ENCODE assay signal across 27 cellular contexts in genomic region chr7:21345361-21345760, GRCh38.
DNase-seq lines count a peak whose midpoint lies in the region; ATAC-seq, FAIRE-seq and TF ChIP-seq lines count a peak whose summit lies in the region.
"Had no signal": no experiment of that assay in that cellular context is flagged by ENCODE, and none has a peak within 500 bp of the region (broad histone marks: within the 10 kb centered on the region; RNA-seq: fewer than 3 reads in every experiment).

No MANE protein-coding gene starts in this region.

- no peak for TF ChIP-seq CTCF in activated CD8-positive, alpha-beta T cell treated with anti-CD3 and anti-CD28 coated beads for 36 hours (IDR thresholded peaks at IDR 0.05)
- no peak for TF ChIP-seq CTCF in WTC11 (IDR thresholded peaks at IDR 0.05)

- H3K4me1 Mint-ChIP-seq in activated CD8-positive, alpha-beta T cell treated with anti-CD3 and anti-CD28 coated beads, Interleukin-2, amount 10 ng/mL, durations not matched to agents 7 days and 5 days (ENCODE audit: low read depth): peaks cover 41% of the 10 kb centered on the region
- H3K4me1 Mint-ChIP-seq in activated CD8-positive, alpha-beta T cell treated with anti-CD3 and anti-CD28 coated beads for 36 hours (ENCODE audit: low read depth): peaks cover 11% of the 10 kb centered on the region
- H3K4me1 Mint-ChIP-seq in WTC11: peaks cover 17% of the 10 kb centered on the region
- peaks cover 9% of the 10 kb centered on the region for H3K4me1 Mint-ChIP-seq in activated T-helper 17 cell treated with anti-CD3 and anti-CD28 coated beads, Interleukin-2, amount 50 U/mL, for 72 hours
- H3K4me1 Mint-ChIP-seq: stimulated activated memory B cell treated with anti-CD40 and anti-IgM and Interleukin-4, amounts not matched to agents 10 μg/mL and 1 μg/mL and 100 μg/mL, for 72 hours had no signal

- DNase-seq in activated CD8-positive, alpha-beta T cell treated with anti-CD3 and anti-CD28 coated beads, Interleukin-2, amount 10 ng/mL, durations not matched to agents 7 days and 5 days: peak; percentile 13
- no peak for DNase-seq in activated CD8-positive, alpha-beta T cell treated with anti-CD3 and anti-CD28 coated beads for 36 hours
- DNase-seq in WTC11 (ENCODE audit: low spot score) (peak; percentile 30), GM19239 (ENCODE audit: insufficient read length, low spot score) (no peak), NCI-H2029 treated with DMSO at 0.1 percent for 48 hours (lab: John Stamatoyannopoulos, UW) (no peak)
- DNase-seq: 8988T; activated CD4-positive, alpha-beta T cell treated with anti-CD3 and anti-CD28 coated beads for 48 hours; activated gamma-delta T cell treated with Interleukin-2 at 50 U/mL for 16 hours; activated T-cell treated with anti-CD3 and anti-CD28 coated beads, Interleukin-2, amount 50 U/mL, for 24 hours; Caco-2; GDM1; HCEC 1CT; hippocampal formation; MM.1S; naive thymus-derived CD8-positive, alpha-beta T cell; NCI-H1105 treated with DMSO at 0.1 percent for 48 hours; NCI-H187 treated with DMSO at 0.1 percent for 48 hours; NCI-H510A treated with DMSO at 0.1 percent for 48 hours; RPMI8226; SJCRH30; SW 1271; trophoblast cell had no signal

- CTCF ChIA-PET in activated CD8-positive, alpha-beta T cell treated with anti-CD3 and anti-CD28 coated beads, Interleukin-2, amount 10 ng/mL, durations not matched to agents 7 days and 5 days (lab: Charles Lee): no interaction called here
- CTCF ChIA-PET in activated CD8-positive, alpha-beta T cell treated with anti-CD3 and anti-CD28 coated beads for 36 hours (lab: Charles Lee): no interaction called here
- CTCF ChIA-PET in WTC11 (lab: Charles Lee): interaction anchor here (0.8 to 1.2 kb wide), 2 partner anchors 82 to 422 kb away, joined by 3 to 5 read pairs; partner anchors contain the start of gene SP4

- peaks cover 44% of the 10 kb centered on the region for H3K36me3 Mint-ChIP-seq in activated CD8-positive, alpha-beta T cell treated with anti-CD3 and anti-CD28 coated beads, Interleukin-2, amount 10 ng/mL, durations not matched to agents 7 days and 5 days (ENCODE audit: low read depth)
- peaks cover 11% of the 10 kb centered on the region for H3K36me3 Mint-ChIP-seq in activated CD8-positive, alpha-beta T cell treated with anti-CD3 and anti-CD28 coated beads for 36 hours (ENCODE audit: low read depth)
- H3K36me3 Mint-ChIP-seq in WTC11: no peaks in the 10 kb centered on the region
- H3K36me3 Mint-ChIP-seq in activated T-helper 17 cell treated with anti-CD3 and anti-CD28 coated beads, Interleukin-2, amount 50 U/mL, for 72 hours (ENCODE audit: low read depth): no peaks in the 10 kb centered on the region
- H3K36me3 Mint-ChIP-seq: stimulated activated memory B cell treated with anti-CD40 and anti-IgM and Interleukin-4, amounts not matched to agents 10 μg/mL and 1 μg/mL and 100 μg/mL, for 72 hours had no signal

- no peak overlapping the region for H3K27ac Mint-ChIP-seq in activated CD8-positive, alpha-beta T cell treated with anti-CD3 and anti-CD28 coated beads, Interleukin-2, amount 10 ng/mL, durations not matched to agents 7 days and 5 days
- H3K27ac Mint-ChIP-seq in activated CD8-positive, alpha-beta T cell treated with anti-CD3 and anti-CD28 coated beads for 36 hours: no peak overlapping the region
- peak overlapping the region; percentile 21; the same call in 1 of the 2 replicates for H3K27ac Mint-ChIP-seq in WTC11
- H3K27ac Mint-ChIP-seq in activated T-helper 17 cell treated with anti-CD3 and anti-CD28 coated beads, Interleukin-2, amount 50 U/mL, for 72 hours: no peak overlapping the region
- H3K27ac Mint-ChIP-seq: activated T-cell treated with anti-CD3 and anti-CD28 coated beads, Interleukin-2, amount 50 U/mL, for 24 hours; naive thymus-derived CD8-positive, alpha-beta T cell; stimulated activated memory B cell treated with anti-CD40 and anti-IgM and Interleukin-4, amounts not matched to agents 10 μg/mL and 1 μg/mL and 100 μg/mL, for 72 hours had no signal

- H3K27me3 Mint-ChIP-seq in activated CD8-positive, alpha-beta T cell treated with anti-CD3 and anti-CD28 coated beads, Interleukin-2, amount 10 ng/mL, durations not matched to agents 7 days and 5 days (ENCODE audit: low read depth): no peaks in the 10 kb centered on the region
- H3K27me3 Mint-ChIP-seq in activated CD8-positive, alpha-beta T cell treated with anti-CD3 and anti-CD28 coated beads for 36 hours: no peaks in the 10 kb centered on the region
- H3K27me3 Mint-ChIP-seq in WTC11 (ENCODE audit: low read depth): peaks cover 3% of the 10 kb centered on the region; the same call in 1 of the 2 replicates
- H3K27me3 Mint-ChIP-seq in activated T-helper 17 cell treated with anti-CD3 and anti-CD28 coated beads, Interleukin-2, amount 50 U/mL, for 72 hours: no peaks in the 10 kb centered on the region
- H3K27me3 Mint-ChIP-seq: activated T-cell treated with anti-CD3 and anti-CD28 coated beads, Interleukin-2, amount 50 U/mL, for 24 hours; naive thymus-derived CD8-positive, alpha-beta T cell; stimulated activated memory B cell treated with anti-CD40 and anti-IgM and Interleukin-4, amounts not matched to agents 10 μg/mL and 1 μg/mL and 100 μg/mL, for 72 hours had no signal

- intact Hi-C loops in activated CD8-positive, alpha-beta T cell treated with anti-CD3 and anti-CD28 coated beads for 36 hours (cut with micrococcal nuclease): no loop called here

- H3K4me3 Mint-ChIP-seq in activated CD8-positive, alpha-beta T cell treated with anti-CD3 and anti-CD28 coated beads, Interleukin-2, amount 10 ng/mL, durations not matched to agents 7 days and 5 days: no peak overlapping the region
- no peak overlapping the region for H3K4me3 Mint-ChIP-seq in activated CD8-positive, alpha-beta T cell treated with anti-CD3 and anti-CD28 coated beads for 36 hours
- H3K4me3 Mint-ChIP-seq in WTC11: no peak overlapping the region
- H3K4me3 Mint-ChIP-seq in activated T-helper 17 cell treated with anti-CD3 and anti-CD28 coated beads, Interleukin-2, amount 50 U/mL, for 72 hours: no peak overlapping the region
- H3K4me3 Mint-ChIP-seq: activated T-cell treated with anti-CD3 and anti-CD28 coated beads, Interleukin-2, amount 50 U/mL, for 24 hours; naive thymus-derived CD8-positive, alpha-beta T cell; stimulated activated memory B cell treated with anti-CD40 and anti-IgM and Interleukin-4, amounts not matched to agents 10 μg/mL and 1 μg/mL and 100 μg/mL, for 72 hours had no signal

- FAIRE-seq in GM19239 (lab: Jason Lieb, UNC): no peak
- FAIRE-seq: colon had no signal

- peaks cover 24% of the 10 kb centered on the region for H3K9me3 Mint-ChIP-seq in activated CD8-positive, alpha-beta T cell treated with anti-CD3 and anti-CD28 coated beads, Interleukin-2, amount 10 ng/mL, durations not matched to agents 7 days and 5 days (ENCODE audit: insufficient read depth)
- H3K9me3 Mint-ChIP-seq in activated CD8-positive, alpha-beta T cell treated with anti-CD3 and anti-CD28 coated beads for 36 hours: peaks cover 7% of the 10 kb centered on the region
- peaks cover 7% of the 10 kb centered on the region for H3K9me3 Mint-ChIP-seq in WTC11
- H3K9me3 Mint-ChIP-seq in activated T-helper 17 cell treated with anti-CD3 and anti-CD28 coated beads, Interleukin-2, amount 50 U/mL, for 72 hours: peaks cover 4% of the 10 kb centered on the region
- H3K9me3 Mint-ChIP-seq: stimulated activated memory B cell treated with anti-CD40 and anti-IgM and Interleukin-4, amounts not matched to agents 10 μg/mL and 1 μg/mL and 100 μg/mL, for 72 hours had no signal

- POLR2A ChIA-PET in activated CD8-positive, alpha-beta T cell treated with anti-CD3 and anti-CD28 coated beads, Interleukin-2, amount 10 ng/mL, durations not matched to agents 7 days and 5 days (lab: Charles Lee): no interaction called here
- POLR2A ChIA-PET in activated CD8-positive, alpha-beta T cell treated with anti-CD3 and anti-CD28 coated beads for 36 hours (lab: Charles Lee): interaction anchor here (0.9 kb wide), 1 partner anchor 83 kb away, joined by 3 read pairs; the partner anchor contains the start of gene SP4
- POLR2A ChIA-PET in WTC11 (lab: Charles Lee): interaction anchor here (1.4 kb wide), 1 partner anchor 83 kb away, joined by 4 read pairs; the partner anchor contains the start of gene SP4

- no peak for ATAC-seq in activated CD8-positive, alpha-beta T cell treated with anti-CD3 and anti-CD28 coated beads, Interleukin-2, amount 10 ng/mL, durations not matched to agents 7 days and 5 days
- no peak for ATAC-seq in activated CD8-positive, alpha-beta T cell treated with anti-CD3 and anti-CD28 coated beads for 36 hours
- ATAC-seq in GM21723 (IDR thresholded peaks at IDR 0.05; ENCODE audit: unreplicated experiment) (peak; percentile 62), WTC11 (peak; percentile 48; the same call in 1 of the 2 replicates), HG03159 (IDR thresholded peaks at IDR 0.05; ENCODE audit: unreplicated experiment) (no peak)
- ATAC-seq in activated T-helper 17 cell treated with anti-CD3 and anti-CD28 coated beads, Interleukin-2, amount 50 U/mL, for 72 hours (replicated peaks): no peak
- ATAC-seq: naive thymus-derived CD8-positive, alpha-beta T cell; stimulated activated memory B cell treated with anti-CD40 and anti-IgM and Interleukin-4, amounts not matched to agents 10 μg/mL and 1 μg/mL and 100 μg/mL, for 72 hours had no signal

TF ChIP-seq in WTC11, 78 proteins besides CTCF, POLR2A, EP300 and RAD21 (continues in another document):
- TF ChIP-seq ELF4 (CRISPR knock-in tag; IDR thresholded peaks at IDR 0.05; ENCODE audit: low read depth): no peak
- no peak for TF ChIP-seq SP1 (CRISPR knock-in tag; conservative IDR thresholded peaks at IDR 0.05)
- TF ChIP-seq ATF1 (CRISPR knock-in tag; IDR thresholded peaks at IDR 0.05): no peak
- no peak for TF ChIP-seq FOXJ3 (CRISPR knock-in tag; IDR thresholded peaks at IDR 0.05; ENCODE audit: borderline replicate concordance)
- no peak for TF ChIP-seq SMAD4 (CRISPR knock-in tag; IDR thresholded peaks at IDR 0.05)
- no peak for TF ChIP-seq ZNF232 (CRISPR knock-in tag; IDR thresholded peaks at IDR 0.05)
- no peak for TF ChIP-seq SOX15 (CRISPR knock-in tag; IDR thresholded peaks at IDR 0.05)
- TF ChIP-seq KAT7 (CRISPR knock-in tag; IDR thresholded peaks at IDR 0.05; ENCODE audit: borderline replicate concordance): no peak
- TF ChIP-seq ATF6 (CRISPR knock-in tag; IDR thresholded peaks at IDR 0.05): no peak

Comparison
In these comparisons a context has a peak if more than half of its experiments do, and no peak if none do; other contexts are left out.
1. DNase-seq: peak in activated CD8-positive, alpha-beta T cell treated with anti-CD3 and anti-CD28 coated beads, Interleukin-2, amount 10 ng/mL, durations not matched to agents 7 days and 5 days (single experiment) and WTC11 (single experiment); none in activated CD8-positive, alpha-beta T cell treated with anti-CD3 and anti-CD28 coated beads for 36 hours (single experiment), GM19239 (single experiment) and NCI-H2029 treated with DMSO at 0.1 percent for 48 hours (single experiment).
2. ATAC-seq: peak in GM21723 (single experiment) and WTC11 (single experiment); none in activated CD8-positive, alpha-beta T cell treated with anti-CD3 and anti-CD28 coated beads, Interleukin-2, amount 10 ng/mL, durations not matched to agents 7 days and 5 days (single experiment), activated CD8-positive, alpha-beta T cell treated with anti-CD3 and anti-CD28 coated beads for 36 hours (single experiment), HG03159 (single experiment) and activated T-helper 17 cell treated with anti-CD3 and anti-CD28 coated beads, Interleukin-2, amount 50 U/mL, for 72 hours (single experiment).